ENCODE assay signal across 8 cellular contexts in the genomic region with DNA sequence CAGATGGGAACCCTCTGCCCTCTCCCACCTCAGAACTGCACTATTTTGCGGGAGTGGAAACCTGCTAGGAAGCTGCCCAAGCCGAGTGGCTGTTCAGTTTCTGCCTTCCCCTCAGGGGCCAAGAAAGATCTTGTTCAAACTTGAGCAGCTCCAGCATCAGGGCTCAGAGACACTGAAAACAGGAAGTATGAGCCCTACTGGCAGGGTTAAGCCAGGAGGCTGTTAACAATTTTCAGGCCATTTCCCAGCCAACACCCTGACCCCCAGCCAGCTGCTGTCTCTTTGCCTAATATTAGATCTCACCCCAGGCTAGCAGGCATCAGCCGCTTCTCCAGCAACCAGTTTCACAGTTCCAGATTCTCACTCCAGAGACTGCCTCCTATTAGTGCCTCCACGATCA. TPM values are rescaled to one million over a fixed set of nuclear protein-coding genes. Genes with fewer than 3 reads are reported as not detected.
A peak's percentile ranks its signal among the peaks of the same experiment; 100 is the strongest.
DNase-seq lines count a peak whose midpoint lies in the region; ATAC-seq and TF ChIP-seq lines count a peak whose summit lies in the region.

No MANE protein-coding gene starts in this region.

- H3K36me3 Mint-ChIP-seq in T-cell, result no peaks in the 10 kb centered on the region

- peak overlapping the region in 1 of 2 donors; percentile 19 for H3K27ac Mint-ChIP-seq in T-cell

- no peaks in the 10 kb centered on the region for H3K36me3 ChIP-seq in upper lobe of right lung
- H3K36me3 ChIP-seq in effector memory CD4-positive, alpha-beta T cell (ENCODE audit: control insufficient read depth, insufficient read depth, low read length), result no peaks in the 10 kb centered on the region

- peaks cover 17 to 23% of the 10 kb centered on the region in 2 donors for H3K27me3 Mint-ChIP-seq in T-cell

- H3K27me3 ChIP-seq in upper lobe of right lung, result no peaks in the 10 kb centered on the region
- no peaks in the 10 kb centered on the region for H3K27me3 ChIP-seq in effector memory CD4-positive, alpha-beta T cell (replicated peaks; ENCODE audit: control insufficient read depth, insufficient read depth, low read length, poor library complexity, severe bottlenecking)

- peaks cover 26 to 47% (median 39%) of the 10 kb centered on the region in 3 donors for H3K4me1 Mint-ChIP-seq in T-cell

- H3K27ac ChIP-seq in upper lobe of right lung, result peak overlapping the region; percentile 63
- no peak overlapping the region for H3K27ac ChIP-seq in effector memory CD4-positive, alpha-beta T cell (ENCODE audit: insufficient read depth, low read length, poor library complexity, severe bottlenecking)

- peak overlapping the region in 1 of 3 donors; percentile 78 for H3K4me3 Mint-ChIP-seq in T-cell

- CTCF ChIA-PET in T-cell (lab: Charles Lee), result interaction anchor here (0.6 to 0.7 kb wide), 2 partner anchors 127 to 182 kb away, joined by 3 to 5 read pairs; no protein-coding TSS in a partner anchor

- ATAC-seq in T-cell (replicated peaks in 1 of 4) (peak; percentile 36 to 59 (median 48)), upper lobe of right lung (peak; percentile 72)

- H3K4me1 ChIP-seq in upper lobe of right lung, result peaks cover 4% of the 10 kb centered on the region
- peaks cover 15% of the 10 kb centered on the region for H3K4me1 ChIP-seq in effector memory CD4-positive, alpha-beta T cell (ENCODE audit: control insufficient read depth, insufficient read depth, low read length, poor library complexity, severe bottlenecking)

- H3K9me3 ChIP-seq in upper lobe of right lung, result no peaks in the 10 kb centered on the region
- no peaks in the 10 kb centered on the region for H3K9me3 ChIP-seq in effector memory CD4-positive, alpha-beta T cell (ENCODE audit: control insufficient read depth, low read length)

- H3K4me3 ChIP-seq in upper lobe of right lung, result no peak overlapping the region
- no peak overlapping the region for H3K4me3 ChIP-seq in effector memory CD4-positive, alpha-beta T cell (ENCODE audit: insufficient read depth, low read depth, low read length, poor library complexity, severe bottlenecking)

- intact Hi-C loops in upper lobe of right lung (cut with DNase I), result no loop called here

- peaks cover 0 to 5% (median 0%) of the 10 kb centered on the region in 3 donors for H3K9me3 Mint-ChIP-seq in T-cell

- POLR2A ChIA-PET in T-cell (lab: Charles Lee), result no interaction called here

- peak; percentile 20 for DNase-seq in DMS53 (lab: John Stamatoyannopoulos, UW)
- no peak for DNase-seq in DMS53 treated with DMSO at 0.1 percent for 48 hours (lab: John Stamatoyannopoulos, UW; ENCODE audit: unreplicated experiment)
- DNase-seq in T-cell, result peak in 5 of 34 experiments; percentile 6 to 24 (median 19)
- DNase-seq in iPS-NIHi7 (ENCODE audit: extremely low spot score), result peak; percentile 35
- no peak for DNase-seq in upper lobe of right lung
- DNase-seq in effector memory CD4-positive, alpha-beta T cell, result no peak
- no peak for DNase-seq in NCI-H524 treated with DMSO at 0.1 percent for 48 hours (lab: John Stamatoyannopoulos, UW)
- DNase-seq in NCI-H1092 (lab: John Stamatoyannopoulos, UW), result no peak

- no peak for TF ChIP-seq CTCF in upper lobe of right lung (IDR thresholded peaks at IDR 0.05)

RNA-seq across cellular contexts. Expression of gene PLAU, which starts 9.2 kb away (rescaled TPM):
- 1 to 10 TPM in 2 of 5 donors, under 1 TPM in 1, not detected in 2; 0.63 to 1.1 (median 1.1) TPM for total RNA-seq in T-cell
- total RNA-seq in upper lobe of right lung, result 16.8 TPM

RNA-seq across cellular contexts. Expression of gene CAMK2G, which starts 45.7 kb away (rescaled TPM):
- total RNA-seq in T-cell (10 to 100 TPM; 50.6 to 59.9 (median 55.5) TPM), upper lobe of right lung (36.2 TPM)

Comparison
In these comparisons a context has a peak if more than half of its experiments do, and no peak if none do; other contexts are left out.
1. DNase-seq: peak in DMS53 (single experiment) and iPS-NIHi7 (single experiment); none in DMS53 treated with DMSO at 0.1 percent for 48 hours (single experiment), upper lobe of right lung (single experiment), effector memory CD4-positive, alpha-beta T cell (0 of 3), NCI-H524 treated with DMSO at 0.1 percent for 48 hours (single experiment) and NCI-H1092 (single experiment).